Comparison of ENCODE assay signal across 16 cellular contexts in the genomic region with DNA sequence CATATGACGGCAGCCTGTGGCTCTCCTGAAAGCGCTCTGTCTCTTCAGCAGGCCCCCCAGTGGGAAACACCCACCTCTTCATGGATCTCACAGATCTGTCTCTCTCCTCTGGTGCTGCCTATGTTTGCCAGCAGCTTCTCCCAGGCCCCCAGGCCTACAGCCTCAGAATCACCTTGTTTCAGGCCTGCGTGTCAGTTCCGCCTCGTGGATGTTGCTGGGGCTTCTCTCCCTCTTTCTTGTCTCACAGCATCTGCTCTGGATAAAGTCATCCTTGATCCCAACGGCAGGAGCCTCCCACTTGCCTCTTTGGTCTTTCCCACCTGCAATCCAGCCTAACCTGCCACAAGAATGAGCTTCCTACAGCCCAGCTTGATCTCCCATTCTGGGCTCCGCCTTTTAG. TPM values are rescaled to one million over a fixed set of nuclear protein-coding genes. Genes with fewer than 3 reads are reported as not detected.
DNase-seq lines count a peak whose midpoint lies in the region; ATAC-seq, FAIRE-seq and TF ChIP-seq lines count a peak whose summit lies in the region.
"Had no signal": no experiment of that assay in that cellular context is flagged by ENCODE, and none has a peak within 500 bp of the region (broad histone marks: within the 10 kb centered on the region; RNA-seq: fewer than 3 reads in every experiment).

No MANE protein-coding gene starts in this region.

- peak; percentile 30 for ATAC-seq in K562
- no peak for ATAC-seq in stimulated activated memory B cell treated with anti-CD40 and anti-IgM and Interleukin-4, amounts not matched to agents 10 μg/mL and 1 μg/mL and 100 μg/mL, for 72 hours
- no peak for ATAC-seq in HG03432 (IDR thresholded peaks at IDR 0.05; ENCODE audit: unreplicated experiment)

- in situ Hi-C loops in K562 (cut with MboI) = no loop called here

- H3K36me3 Mint-ChIP-seq in activated naive CD4-positive, alpha-beta T cell treated with anti-CD3 and anti-CD28 coated beads, Interleukin-2, amount 50 U/mL, for 24 hours = peaks cover 33% of the 10 kb centered on the region
- peaks cover 42% of the 10 kb centered on the region for H3K36me3 Mint-ChIP-seq in stimulated activated memory B cell treated with anti-CD40 and anti-IgM and Interleukin-4, amounts not matched to agents 10 μg/mL and 1 μg/mL and 100 μg/mL, for 72 hours

- H3K9ac ChIP-seq in SK-N-MC (ENCODE audit: insufficient read length) = no peak overlapping the region
- H3K9ac ChIP-seq in K562 (ENCODE audit: insufficient read depth in 1 of 2, low read depth in 2 of 2, low read length in 2 of 2) = peak overlapping the region in 1 of 2 experiments; percentile 53; a peak in 2 of 4 replicates

- H2AFZ ChIP-seq in K562 (ENCODE audit: low read depth, low read length) = no peak overlapping the region
- no peak overlapping the region for H2AFZ ChIP-seq in hepatocyte

- BruUV-seq in K562 (replicated peaks; lab: Mats Ljungman, UMichigan) = no TSS peak

- no peak for TF ChIP-seq POLR2A in K562 (conservative IDR thresholded peaks at IDR 0.05)

- no peak for FAIRE-seq in K562 (lab: Jason Lieb, UNC)
- FAIRE-seq: kidney, RCC 7860 had no signal

- H3K36me3 ChIP-seq in SK-N-MC (ENCODE audit: insufficient read depth, low read length) = peaks cover 51% of the 10 kb centered on the region
- H3K36me3 ChIP-seq in K562 (ENCODE audit: control insufficient read depth, insufficient read depth, low read length) = peaks cover 31% of the 10 kb centered on the region; the same call in 2 of the 3 replicates
- H3K36me3 ChIP-seq in hepatocyte (replicated peaks; ENCODE audit: insufficient read depth, low read depth) = no peaks in the 10 kb centered on the region

- no peak overlapping the region for H3K4me2 ChIP-seq in K562 (ENCODE audit: insufficient read depth, low read length)
- no peak overlapping the region for H3K4me2 ChIP-seq in hepatocyte

- H3K4me3 ChIP-seq in SK-N-MC (no peak overlapping the region), K562 (no peak overlapping the region), hepatocyte (no peak overlapping the region)

- TF ChIP-seq EP300 in K562 (IDR thresholded peaks at IDR 0.05; ENCODE audit: low read length) = no peak

- H3K79me2 ChIP-seq in K562 (ENCODE audit: control insufficient read depth, insufficient read depth, low read length) = peaks cover 62% of the 10 kb centered on the region
- H3K79me2 ChIP-seq in hepatocyte = no peaks in the 10 kb centered on the region

- 81% methylated on average over 7 of the region's 7 CpGs for WGBS in K562 (ENCODE audit: insufficient coverage, low coverage, missing lambda C conversion rate)
- 82% methylated on average over 7 of the region's 7 CpGs for whole genome bisulfite sequencing in hepatocyte (ENCODE audit: low lambda C conversion rate, missing lambda C conversion rate)

- H3K27me3 Mint-ChIP-seq in activated naive CD4-positive, alpha-beta T cell treated with anti-CD3 and anti-CD28 coated beads, Interleukin-2, amount 50 U/mL, for 24 hours = no peaks in the 10 kb centered on the region
- no peaks in the 10 kb centered on the region for H3K27me3 Mint-ChIP-seq in stimulated activated memory B cell treated with anti-CD40 and anti-IgM and Interleukin-4, amounts not matched to agents 10 μg/mL and 1 μg/mL and 100 μg/mL, for 72 hours

- H3K4me1 ChIP-seq in K562 (replicated peaks in 1 of 2; ENCODE audit: control insufficient read depth in 2 of 2, insufficient read depth in 2 of 2, low read length in 2 of 2) (peaks cover 0 to under 1% of the 10 kb centered on the region in 2 experiments; a peak in 3 of 5 replicates), hepatocyte (ENCODE audit: insufficient read depth) (no peaks in the 10 kb centered on the region)

- no peak for TF ChIP-seq CTCF in K562 (IDR thresholded peaks at IDR 0.05 in 2 of 3, conservative IDR thresholded peaks at IDR 0.05 in 1 of 3; ENCODE audit: insufficient read depth in 2 of 3, low read depth in 1 of 3, low read length in 3 of 3)
- TF ChIP-seq CTCF in hepatocyte (IDR thresholded peaks at IDR 0.05; ENCODE audit: poor library complexity) = no peak

- H3K27me3 ChIP-seq in K562 (ENCODE audit: control insufficient read depth in 2 of 2, insufficient read depth in 2 of 2, low read length in 2 of 2) (no peaks in the 10 kb centered on the region), hepatocyte (no peaks in the 10 kb centered on the region)

- peaks cover 5% of the 10 kb centered on the region for H3K9me3 Mint-ChIP-seq in activated naive CD4-positive, alpha-beta T cell treated with anti-CD3 and anti-CD28 coated beads, Interleukin-2, amount 50 U/mL, for 24 hours
- peaks cover 3% of the 10 kb centered on the region for H3K9me3 Mint-ChIP-seq in stimulated activated memory B cell treated with anti-CD40 and anti-IgM and Interleukin-4, amounts not matched to agents 10 μg/mL and 1 μg/mL and 100 μg/mL, for 72 hours

- no peaks in the 10 kb centered on the region for H3K9me1 ChIP-seq in K562 (ENCODE audit: control insufficient read depth, insufficient read depth, low read length)

- no peak for TF ChIP-seq RAD21 in K562 (CRISPR knock-in tag; conservative IDR thresholded peaks at IDR 0.05 in 1 of 2, IDR thresholded peaks at IDR 0.05 in 1 of 2)

- H3K4me3 Mint-ChIP-seq in activated naive CD4-positive, alpha-beta T cell treated with anti-CD3 and anti-CD28 coated beads, Interleukin-2, amount 50 U/mL, for 24 hours = peak overlapping the region; percentile 91
- no peak overlapping the region for H3K4me3 Mint-ChIP-seq in stimulated activated memory B cell treated with anti-CD40 and anti-IgM and Interleukin-4, amounts not matched to agents 10 μg/mL and 1 μg/mL and 100 μg/mL, for 72 hours

- POLR2A ChIA-PET in K562 (lab: Yijun Ruan, JAX) = interaction anchor here (0.6 to 2.3 kb wide), 5 partner anchors 11 to 85 kb away, joined by 3 to 9 read pairs (median 4); no protein-coding TSS in a partner anchor

- CTCF ChIA-PET in K562 (lab: Yijun Ruan, JAX; ENCODE audit: low intra/inter-chr PET ratio) = no interaction called here

- peaks cover 95% of the 10 kb centered on the region for H3K4me1 Mint-ChIP-seq in activated naive CD4-positive, alpha-beta T cell treated with anti-CD3 and anti-CD28 coated beads, Interleukin-2, amount 50 U/mL, for 24 hours
- peaks cover 83% of the 10 kb centered on the region for H3K4me1 Mint-ChIP-seq in stimulated activated memory B cell treated with anti-CD40 and anti-IgM and Interleukin-4, amounts not matched to agents 10 μg/mL and 1 μg/mL and 100 μg/mL, for 72 hours

- intact Hi-C loops in K562 (cut with micrococcal nuclease) = loop anchor here (10.0 kb wide), 1 partner anchor 177 kb away; the partner anchor contains the start of gene N4BP2

- H3K27ac ChIP-seq in SK-N-MC (0 out of 2 replicates have a peak overlapping the region, but pooled peaks have one; percentile 1), K562 (ENCODE audit: extremely low read depth, low read depth, low read length) (peak overlapping the region; percentile 31; the same call in 1 of the 3 replicates), hepatocyte (no peak overlapping the region)
- H3K27ac ChIP-seq: HL-60 had no signal

- no peaks in the 10 kb centered on the region for H3K9me3 ChIP-seq in SK-N-MC (ENCODE audit: low read depth, low read length)
- H3K9me3 ChIP-seq in K562 (replicated peaks; ENCODE audit: control insufficient read depth, insufficient read depth, low read depth, low read length) = no peaks in the 10 kb centered on the region
- H3K9me3 ChIP-seq in hepatocyte (ENCODE audit: low read depth) = no peaks in the 10 kb centered on the region

- H3K9me2 ChIP-seq in hepatocyte (replicated peaks; ENCODE audit: insufficient read depth) = no peaks in the 10 kb centered on the region

- H3K27ac Mint-ChIP-seq in activated naive CD4-positive, alpha-beta T cell treated with anti-CD3 and anti-CD28 coated beads, Interleukin-2, amount 50 U/mL, for 24 hours = peak overlapping the region; percentile 99
- peak overlapping the region; percentile 87 for H3K27ac Mint-ChIP-seq in stimulated activated memory B cell treated with anti-CD40 and anti-IgM and Interleukin-4, amounts not matched to agents 10 μg/mL and 1 μg/mL and 100 μg/mL, for 72 hours

- no peaks in the 10 kb centered on the region for H4K20me1 ChIP-seq in K562 (replicated peaks; ENCODE audit: control insufficient read depth, insufficient read depth, low read length)
- no peaks in the 10 kb centered on the region for H4K20me1 ChIP-seq in hepatocyte (ENCODE audit: insufficient read depth, poor library complexity, severe bottlenecking)

- no peak for DNase-seq in activated naive CD4-positive, alpha-beta T cell treated with anti-CD3 and anti-CD28 coated beads, Interleukin-2, amount 50 U/mL, for 16 hours
- DNase-seq in SK-N-MC (ENCODE audit: low read depth, low spot score) (no peak), K562 (ENCODE audit: extremely low read depth in 1 of 4, low spot score in 3 of 4) (no peak), SIG-M5 (lab: John Stamatoyannopoulos, UW) (no peak), hepatocyte (ENCODE audit: low spot score) (no peak)
- DNase-seq: amniotic stem cell, HCEC 1CT, kidney, NCI-H1694, posterior cingulate gyrus had no signal

TF ChIP-seq in K562, 482 proteins besides CTCF, POLR2A, EP300 and RAD21 (continues in another document):
- TF ChIP-seq RBFOX2 (IDR thresholded peaks at IDR 0.05; ENCODE audit: low read depth, low read length) = no peak
- no peak for TF ChIP-seq ZNF445 (CRISPR knock-in tag; IDR thresholded peaks at IDR 0.05; ENCODE audit: low read depth)
- TF ChIP-seq PHB (CRISPR knock-in tag; IDR thresholded peaks at IDR 0.05) = no peak
- TF ChIP-seq ZSCAN29 (IDR thresholded peaks at IDR 0.05) = no peak
- TF ChIP-seq EGR1 (conservative IDR thresholded peaks at IDR 0.05) = no peak
- no peak for TF ChIP-seq U2AF1 (optimal IDR thresholded peaks at IDR 0.05; ENCODE audit: low read depth, low read length)

RNA-seq across cellular contexts. Expression of gene RHOH, which starts 34.6 kb away (rescaled TPM):
- 11.2 and 13.2 TPM in 2 replicates for total RNA-seq in K562 (2011; cell fraction: chromatin; rRNA removed; ENCODE audit: low replicate concordance)
- 5.3 and 7.5 TPM in 2 replicates for total RNA-seq in K562 (2011; cell fraction: nucleolus; rRNA removed)
- total RNA-seq in K562 (2011; cell fraction: nucleoplasm; rRNA removed) = 13.0 and 13.2 TPM in 2 replicates
- total RNA-seq in K562 (2014; rRNA removed) (15.8 and 20.3 TPM in 2 replicates), K562 (2014; rRNA removed; fragmentation: Illumina TruSeq; extraction: Trizol) (18.1 and 19.0 TPM in 2 replicates), K562 (2015; rRNA removed; fragmentation: Illumina TruSeq; extraction: Trizol) (17.3 and 17.4 TPM in 2 replicates), K562 (2021) (24.0 and 26.3 TPM in 2 replicates), hepatocyte (0.36 TPM in 1 of 2 replicates, not detected in the other)
- polyA plus RNA-seq in K562 (2011; rRNA removed) (1.4 and 14.3 TPM in 2 replicates), K562 (2014; fragmentation: Illumina TruSeq; extraction: Trizol) (25.5 and 26.7 TPM in 2 replicates), K562 (2014; fragmentation: Nextera tagmentation; extraction: Ambion mirVana) (10 to 100 TPM; 27.2 to 37.7 TPM), K562 (2014; rRNA removed) (23.2 and 32.5 TPM in 2 replicates), hepatocyte (not detected in 2 replicates)
- polyA plus RNA-seq in K562 (2011; cell fraction: cytosol; rRNA removed) = 1.2 and 10.9 TPM in 2 replicates
- polyA plus RNA-seq in K562 (2011; cell fraction: nucleus; rRNA removed) = 1.3 and 6.8 TPM in 2 replicates
- 25.9 and 68.3 TPM in 2 replicates for polyA plus RNA-seq in K562 (2012)
- polyA minus RNA-seq in K562 (2011; rRNA and poly(A)+ RNA removed) = 1.8 and 13.2 TPM in 2 replicates
- polyA minus RNA-seq in K562 (2011; cell fraction: cytosol; rRNA and poly(A)+ RNA removed) = 0.91 and 4.9 TPM in 2 replicates
- polyA minus RNA-seq in K562 (2011; cell fraction: nucleus; rRNA and poly(A)+ RNA removed) = 0.89 and 6.3 TPM in 2 replicates
- total RNA-seq: epithelial cell of proximal tubule had no signal
